ENCODE assay signal across 8 cellular contexts in genomic region chr16:2009302-2009711, GRCh38. TPM values are rescaled to one million over a fixed set of nuclear protein-coding genes. Genes with fewer than 3 reads are reported as not detected.
A peak's percentile ranks its signal among the peaks of the same experiment; 100 is the strongest.
DNase-seq lines count a peak whose midpoint lies in the region; ATAC-seq and TF ChIP-seq lines count a peak whose summit lies in the region.

No MANE protein-coding gene starts in this region.

- no peaks in the 10 kb centered on the region for H3K27me3 ChIP-seq in BE2C
- H3K27me3 ChIP-seq in HUES48 (ENCODE audit: control insufficient read depth, insufficient read depth, low read length): no peaks in the 10 kb centered on the region
- H3K27me3 ChIP-seq in body of pancreas: no peaks in the 10 kb centered on the region
- H3K27me3 ChIP-seq in lower lobe of right lung (ENCODE audit: low read depth): no peaks in the 10 kb centered on the region
- H3K27me3 ChIP-seq in uterus: no peaks in the 10 kb centered on the region

- 0% methylated on average over 5 to 42 of the region's 49 CpGs for WGBS in body of pancreas, 2 donors

- peak; percentile 36 for ATAC-seq in GM19467 (IDR thresholded peaks at IDR 0.05; ENCODE audit: unreplicated experiment)
- peak; percentile 15 for ATAC-seq in body of pancreas
- ATAC-seq in lower lobe of right lung: peak; percentile 1 to 14

- H3K36me3 ChIP-seq in BE2C (peaks cover 16% of the 10 kb centered on the region), HUES48 (ENCODE audit: control insufficient read depth, insufficient read depth, low read length) (peaks cover 6% of the 10 kb centered on the region), body of pancreas (replicated peaks in 1 of 2; ENCODE audit: insufficient read depth in 1 of 2, low read depth in 2 of 2) (no peaks in the 10 kb centered on the region), lower lobe of right lung (no peaks in the 10 kb centered on the region), uterus (no peaks in the 10 kb centered on the region)

- H3K4me1 ChIP-seq in BE2C (peaks cover 26% of the 10 kb centered on the region), HUES48 (ENCODE audit: control insufficient read depth, insufficient read depth, low read length) (peaks cover 24% of the 10 kb centered on the region), body of pancreas (peaks cover 54% of the 10 kb centered on the region), lower lobe of right lung (peaks cover 52% of the 10 kb centered on the region), uterus (peaks cover 0 to 30% of the 10 kb centered on the region in 2 donors)

- DNase-seq in BE2C: no peak
- peak in 1 of 4 donors; percentile 22 for DNase-seq in body of pancreas
- no peak for DNase-seq in lower lobe of right lung
- DNase-seq in uterus: no peak
- DNase-seq in mucosa of gallbladder (ENCODE audit: low spot score): no peak
- no peak for DNase-seq in DMS79 (lab: John Stamatoyannopoulos, UW)

- H3K4me3 ChIP-seq in BE2C (ENCODE audit: low read depth, low read length) (peak overlapping the region; percentile 91), HUES48 (ENCODE audit: low read depth, low read length) (peak overlapping the region; percentile 88), body of pancreas (peak overlapping the region; percentile 76 to 95), lower lobe of right lung (peak overlapping the region; percentile 93), uterus (peak overlapping the region; percentile 60 to 73)

- no peaks in the 10 kb centered on the region for H3K9me3 ChIP-seq in BE2C
- H3K9me3 ChIP-seq in HUES48 (ENCODE audit: control insufficient read depth, insufficient read depth, low read length): no peaks in the 10 kb centered on the region
- no peaks in the 10 kb centered on the region for H3K9me3 ChIP-seq in body of pancreas
- no peaks in the 10 kb centered on the region for H3K9me3 ChIP-seq in lower lobe of right lung
- no peaks in the 10 kb centered on the region for H3K9me3 ChIP-seq in uterus

- no peak for TF ChIP-seq CTCF in BE2C (IDR thresholded peaks at IDR 0.05; ENCODE audit: low read depth, low read length)
- no peak for TF ChIP-seq CTCF in body of pancreas (IDR thresholded peaks at IDR 0.05)
- no peak for TF ChIP-seq CTCF in lower lobe of right lung (IDR thresholded peaks at IDR 0.05)
- TF ChIP-seq CTCF in uterus (IDR thresholded peaks at IDR 0.05): no peak

- peak overlapping the region; percentile 73; the same call in 1 of the 2 replicates for H3K9ac ChIP-seq in HUES48 (ENCODE audit: low read depth, low read length)

- no peak for TF ChIP-seq POLR2A in body of pancreas (IDR thresholded peaks at IDR 0.05)
- no peak for TF ChIP-seq POLR2A in uterus (IDR thresholded peaks at IDR 0.05)

- intact Hi-C loops in body of pancreas (cut with DNase I): no loop called here
- intact Hi-C loops in lower lobe of right lung (cut with DNase I): no loop called here
- intact Hi-C loops in uterus (cut with DNase I; ENCODE audit: low total_unique reads): no loop called here

- H3K27ac ChIP-seq in HUES48 (ENCODE audit: low read depth, low read length) (peak overlapping the region; percentile 69), body of pancreas (peak overlapping the region; percentile 89 to 96 (median 92)), lower lobe of right lung (peak overlapping the region; percentile 95), uterus (peak overlapping the region; percentile 69 to 84)

RNA-seq across cellular contexts. Expression of gene ZNF598, which starts 0.3 kb away (rescaled TPM):
- 245 TPM for polyA plus RNA-seq in BE2C (2012; ENCODE audit: insufficient read depth, insufficient read length, low read depth)
- 10 to 100 TPM; 41.0 to 55.4 TPM for total RNA-seq in body of pancreas
- 27.2 TPM for total RNA-seq in lower lobe of right lung
- 10 to 100 TPM; 16.9 to 50.0 (median 34.6) TPM for total RNA-seq in uterus
- 42.1 TPM for total RNA-seq in mucosa of gallbladder

RNA-seq across cellular contexts. Expression of gene NPW, which starts 10.3 kb away (rescaled TPM):
- not detected for polyA plus RNA-seq in BE2C (2012; ENCODE audit: insufficient read depth, insufficient read length, low read depth)
- not detected for total RNA-seq in body of pancreas
- total RNA-seq in lower lobe of right lung: not detected
- total RNA-seq in uterus: 1 to 10 TPM in 1 of 4 donors, not detected in 3; 1.5 TPM
- total RNA-seq in mucosa of gallbladder: 1.6 TPM

RNA-seq across cellular contexts. Expression of gene NHERF2, which starts 17.4 kb away (rescaled TPM):
- polyA plus RNA-seq in BE2C (2012; ENCODE audit: insufficient read depth, insufficient read length, low read depth): 41.3 TPM
- total RNA-seq in body of pancreas (10 to 100 TPM; 32.7 to 87.3 TPM), lower lobe of right lung (343 TPM), uterus (10 to 100 TPM; 10.3 to 97.1 (median 33.1) TPM), mucosa of gallbladder (121 TPM)

RNA-seq across cellular contexts. Expression of gene SYNGR3, which starts 19.5 kb away (rescaled TPM):
- 10.0 TPM for polyA plus RNA-seq in BE2C (2012; ENCODE audit: insufficient read depth, insufficient read length, low read depth)
- total RNA-seq in body of pancreas (1 to 10 TPM in 1 of 2 donors, under 1 TPM in 1; 0.33 to 1.6 TPM), lower lobe of right lung (0.24 TPM), uterus (1 to 10 TPM in 1 of 4 donors, not detected in 3; 1.5 TPM), mucosa of gallbladder (1.4 TPM)

RNA-seq across cellular contexts. Expression of gene GFER, which starts 25.3 kb away (rescaled TPM):
- 149 TPM for polyA plus RNA-seq in BE2C (2012; ENCODE audit: insufficient read depth, insufficient read length, low read depth)
- total RNA-seq in body of pancreas (10 to 100 TPM; 13.2 to 35.9 TPM), lower lobe of right lung (24.7 TPM), uterus (10 to 100 TPM in 1 of 4 donors, 1 to 10 TPM in 3; 2.6 to 20.8 (median 6.6) TPM), mucosa of gallbladder (34.3 TPM)
